Comparison of ENCODE assay signal across 19 cellular contexts in genomic region chr10:133475821-133476640, GRCh38. TPM values are rescaled to one million over a fixed set of nuclear protein-coding genes. Genes with fewer than 3 reads are reported as not detected.
DNase-seq lines count a peak whose midpoint lies in the region; ATAC-seq, FAIRE-seq and TF ChIP-seq lines count a peak whose summit lies in the region.
"Had no signal": no experiment of that assay in that cellular context is flagged by ENCODE, and none has a peak within 500 bp of the region (broad histone marks: within the 10 kb centered on the region; RNA-seq: fewer than 3 reads in every experiment).

No MANE protein-coding gene starts in this region.

- no peak for TF ChIP-seq CTCF in K562 (IDR thresholded peaks at IDR 0.05 in 2 of 3, conservative IDR thresholded peaks at IDR 0.05 in 1 of 3; ENCODE audit: insufficient read depth in 2 of 3, low read depth in 1 of 3, low read length in 3 of 3)
- no peak for TF ChIP-seq CTCF in dorsolateral prefrontal cortex (IDR thresholded peaks at IDR 0.05 in 54 of 56, conservative IDR thresholded peaks at IDR 0.05 in 2 of 56; ENCODE audit: low read depth in 1 of 56, partially characterized antibody in 56 of 56)

- H2BK120ac ChIP-seq in trophoblast cell (ENCODE audit: insufficient read depth, low read length, poor library complexity) = no peak overlapping the region

- peaks cover 16 to 37% of the 10 kb centered on the region in 2 experiments for H3K27me3 ChIP-seq in K562 (ENCODE audit: control insufficient read depth in 2 of 2, insufficient read depth in 2 of 2, low read length in 2 of 2)
- no peaks in the 10 kb centered on the region for H3K27me3 ChIP-seq in trophoblast cell (ENCODE audit: insufficient read depth, low read length)
- H3K27me3 ChIP-seq in dorsolateral prefrontal cortex = no peaks in the 10 kb centered on the region

- CTCF ChIA-PET in K562 (lab: Yijun Ruan, JAX; ENCODE audit: low intra/inter-chr PET ratio) = interaction anchor here (0.6 kb wide), 1 partner anchor 10 kb away, joined by 3 read pairs; no protein-coding TSS in a partner anchor

- POLR2A ChIA-PET in K562 (lab: Yijun Ruan, JAX) = interaction anchor here (0.5 to 1.6 kb wide), 3 partner anchors 10 to 123 kb away, joined by 3 to 6 read pairs (median 3); no protein-coding TSS in a partner anchor

- H4K91ac ChIP-seq in trophoblast cell (ENCODE audit: low read depth, low read length) = no peak overlapping the region

- no peak overlapping the region for H4K8ac ChIP-seq in trophoblast cell (ENCODE audit: low read depth, low read length)

- H3K4me1 ChIP-seq in K562 (replicated peaks in 1 of 2; ENCODE audit: control insufficient read depth in 2 of 2, insufficient read depth in 2 of 2, low read length in 2 of 2) = no peaks in the 10 kb centered on the region
- H3K4me1 ChIP-seq in trophoblast cell (ENCODE audit: control insufficient read depth in 1 of 2, insufficient read depth in 2 of 2, low read length in 2 of 2) = no peaks in the 10 kb centered on the region
- H3K4me1 ChIP-seq: left ventricle myocardium inferior had no signal

- TF ChIP-seq POLR2A in K562 (conservative IDR thresholded peaks at IDR 0.05) = no peak

- no peak for FAIRE-seq in K562 (lab: Jason Lieb, UNC)
- FAIRE-seq: small intestine, urothelium cell line had no signal

- H3K27ac ChIP-seq in K562 (ENCODE audit: extremely low read depth, low read depth, low read length) (no peak overlapping the region), trophoblast cell (ENCODE audit: low read depth, low read length) (no peak overlapping the region), dorsolateral prefrontal cortex (no peak overlapping the region)
- H3K27ac ChIP-seq: left ventricle myocardium inferior had no signal

- no peak overlapping the region for H2BK12ac ChIP-seq in trophoblast cell (ENCODE audit: low read length)

- WGBS in K562 (ENCODE audit: insufficient coverage, low coverage, missing lambda C conversion rate) = 12% methylated on average over 11 of the region's 11 CpGs
- WGBS in trophoblast cell (ENCODE audit: extremely low coverage, insufficient coverage, insufficient read length) = no CpG with 5 or more reads among the region's 11 CpGs

- H3K4ac ChIP-seq in trophoblast cell (ENCODE audit: low read depth, low read length) = no peak overlapping the region

- H2BK5ac ChIP-seq in trophoblast cell (ENCODE audit: low read depth, low read length, poor library complexity) = no peak overlapping the region

- peak; percentile 27 for DNase-seq in activated effector memory CD4-positive, alpha-beta T cell treated with Interleukin-2 at 50 U/mL for 16 hours
- no peak for DNase-seq in activated effector memory CD4-positive, alpha-beta T cell treated with anti-CD3 and anti-CD28 coated beads, Interleukin-2, amount 50 U/mL, for 16 hours
- DNase-seq in HuH-7 (ENCODE audit: low spot score) (peak; percentile 22), K562 (ENCODE audit: extremely low read depth in 1 of 4, low spot score in 3 of 4) (peak in 1 of 4 experiments; percentile 8), trophoblast cell (no peak), dorsolateral prefrontal cortex (no peak), activated gamma-delta T cell treated with Interleukin-2 at 50 U/mL for 16 hours (no peak), A172 (ENCODE audit: low spot score) (no peak)
- DNase-seq: effector CD8-positive, alpha-beta T cell; GF-D8; KG1; left ventricle myocardium inferior; NCI-H1436 treated with DMSO at 0.1 percent for 48 hours; NCI-H345; SIG-M5; stimulated activated naive B cell treated with anti-CD40 and anti-IgM and Interleukin-4, amounts not matched to agents 10 μg/mL and 1 μg/mL and 100 μg/mL, for 72 hours; T1000 had no signal

- in situ Hi-C loops in K562 (cut with MboI) = no loop called here

- intact Hi-C loops in K562 (cut with micrococcal nuclease) = no loop called here
- intact Hi-C loops in dorsolateral prefrontal cortex (cut with DNase I) = no loop called here

- H4K12ac ChIP-seq in trophoblast cell (ENCODE audit: low read depth, low read length) = no peak overlapping the region

- H3K23ac ChIP-seq in trophoblast cell (ENCODE audit: low read length) = no peak overlapping the region

- H4K20me1 ChIP-seq in K562 (replicated peaks; ENCODE audit: control insufficient read depth, insufficient read depth, low read length) = peaks cover 15% of the 10 kb centered on the region

- H3K36me3 ChIP-seq in K562 (ENCODE audit: control insufficient read depth, insufficient read depth, low read length) (no peaks in the 10 kb centered on the region), trophoblast cell (ENCODE audit: control insufficient read depth in 1 of 2, insufficient read depth in 2 of 2, low read length in 2 of 2) (no peaks in the 10 kb centered on the region)
- H3K36me3 ChIP-seq: left ventricle myocardium inferior had no signal

- no TSS peak for BruUV-seq in K562 (replicated peaks; lab: Mats Ljungman, UMichigan)

- H3K9ac ChIP-seq in K562 (ENCODE audit: insufficient read depth in 1 of 2, low read depth in 2 of 2, low read length in 2 of 2) = no peak overlapping the region
- no peak overlapping the region for H3K9ac ChIP-seq in trophoblast cell (ENCODE audit: low read length)

- H2AK5ac ChIP-seq in trophoblast cell (ENCODE audit: low read length) = no peak overlapping the region

- no peak overlapping the region for H3K4me2 ChIP-seq in K562 (ENCODE audit: insufficient read depth, low read length)
- no peak overlapping the region for H3K4me2 ChIP-seq in trophoblast cell (ENCODE audit: low read length)

- TF ChIP-seq EP300 in K562 (IDR thresholded peaks at IDR 0.05; ENCODE audit: low read length) = no peak

- H3K14ac ChIP-seq in trophoblast cell (ENCODE audit: low read length) = no peak overlapping the region

- TF ChIP-seq RAD21 in K562 (CRISPR knock-in tag; conservative IDR thresholded peaks at IDR 0.05 in 1 of 2, IDR thresholded peaks at IDR 0.05 in 1 of 2) = no peak

- no peak overlapping the region for H3K18ac ChIP-seq in trophoblast cell (ENCODE audit: low read length)

- H2AFZ ChIP-seq in K562 (ENCODE audit: low read depth, low read length) (no peak overlapping the region), trophoblast cell (ENCODE audit: insufficient read depth, low read length, poor library complexity) (no peak overlapping the region)

- no peaks in the 10 kb centered on the region for H3K79me1 ChIP-seq in trophoblast cell (ENCODE audit: low read length)

- H3K79me2 ChIP-seq in K562 (ENCODE audit: control insufficient read depth, insufficient read depth, low read length) = no peaks in the 10 kb centered on the region
- H3K79me2 ChIP-seq in trophoblast cell (ENCODE audit: control insufficient read depth, insufficient read depth, low read length, poor library complexity) = no peaks in the 10 kb centered on the region

- peaks cover 3% of the 10 kb centered on the region for H3K9me1 ChIP-seq in K562 (ENCODE audit: control insufficient read depth, insufficient read depth, low read length)

- no peak overlapping the region for H3K4me3 ChIP-seq in K562
- peak overlapping the region; percentile 54 for H3K4me3 ChIP-seq in trophoblast cell (ENCODE audit: low read depth, low read length)
- no peak overlapping the region for H3K4me3 ChIP-seq in dorsolateral prefrontal cortex
- H3K4me3 ChIP-seq: left ventricle myocardium inferior had no signal

- H3K9me3 ChIP-seq in K562 (replicated peaks; ENCODE audit: control insufficient read depth, insufficient read depth, low read depth, low read length) (no peaks in the 10 kb centered on the region), trophoblast cell (ENCODE audit: insufficient read depth, low read depth, low read length) (peaks cover 44% of the 10 kb centered on the region)
- H3K9me3 ChIP-seq: left ventricle myocardium inferior had no signal

- ATAC-seq in K562 = peak; percentile 57
- ATAC-seq: stimulated activated naive B cell treated with anti-CD40 and anti-IgM and Interleukin-4, amounts not matched to agents 10 μg/mL and 1 μg/mL and 100 μg/mL, for 72 hours had no signal

RNA-seq across cellular contexts. Expression of gene SCART1, which starts 22.3 kb away (rescaled TPM):
- 87.0 and 88.3 TPM in 2 replicates for total RNA-seq in K562 (2011; cell fraction: chromatin; rRNA removed; ENCODE audit: low replicate concordance)
- total RNA-seq in K562 (2011; cell fraction: nucleolus; rRNA removed) = 46.7 and 54.5 TPM in 2 replicates
- total RNA-seq in K562 (2011; cell fraction: nucleoplasm; rRNA removed) = 44.7 and 52.3 TPM in 2 replicates
- total RNA-seq in K562 (2014; rRNA removed) (2.8 and 3.2 TPM in 2 replicates), K562 (2014; rRNA removed; fragmentation: Illumina TruSeq; extraction: Trizol) (2.6 and 2.7 TPM in 2 replicates), K562 (2015; rRNA removed; fragmentation: Illumina TruSeq; extraction: Trizol) (4.5 and 4.9 TPM in 2 replicates), K562 (2021) (4.4 and 5.5 TPM in 2 replicates), dorsolateral prefrontal cortex (10 to 100 TPM in 25 of 120 experiments, 1 to 10 TPM in 95; 2.2 to 24.9 (median 6.8) TPM)
- polyA plus RNA-seq in K562 (2011; rRNA removed) (4.5 and 14.0 TPM in 2 replicates), K562 (2014; fragmentation: Illumina TruSeq; extraction: Trizol) (4.7 and 6.5 TPM in 2 replicates), K562 (2014; fragmentation: Nextera tagmentation; extraction: Ambion mirVana) (under 1 TPM; 0.18 to 0.29 TPM), K562 (2014; rRNA removed) (4.2 and 4.9 TPM in 2 replicates)
- 1.7 and 5.6 TPM in 2 replicates for polyA plus RNA-seq in K562 (2011; cell fraction: cytosol; rRNA removed)
- polyA plus RNA-seq in K562 (2011; cell fraction: nucleus; rRNA removed) = 42.0 and 78.3 TPM in 2 replicates
- polyA plus RNA-seq in K562 (2012) = 15.1 and 17.5 TPM in 2 replicates
- polyA minus RNA-seq in K562 (2011; rRNA and poly(A)+ RNA removed) = 3.4 and 4.8 TPM in 2 replicates
- polyA minus RNA-seq in K562 (2011; cell fraction: cytosol; rRNA and poly(A)+ RNA removed) = 1.5 and 2.5 TPM in 2 replicates
- 7.1 and 13.8 TPM in 2 replicates for polyA minus RNA-seq in K562 (2011; cell fraction: nucleus; rRNA and poly(A)+ RNA removed)
- polyA plus RNA-seq in trophoblast cell (2013) = 0.35 and 0.36 TPM in 2 replicates
- not detected in 2 replicates for total RNA-seq in A172 (2014; rRNA removed; shearing (Covaris generic))

RNA-seq across cellular contexts. Expression of gene CYP2E1, which starts 51.1 kb away (rescaled TPM):
- total RNA-seq in K562 (2011; cell fraction: chromatin; rRNA removed; ENCODE audit: low replicate concordance) = 1.00 and 1.8 TPM in 2 replicates
- 0.83 and 0.92 TPM in 2 replicates for total RNA-seq in K562 (2011; cell fraction: nucleolus; rRNA removed)
- 0.73 and 3.0 TPM in 2 replicates for total RNA-seq in K562 (2011; cell fraction: nucleoplasm; rRNA removed)
- total RNA-seq in K562 (2014; rRNA removed) (not detected in 2 replicates), K562 (2014; rRNA removed; fragmentation: Illumina TruSeq; extraction: Trizol) (0.18 TPM in 1 of 2 replicates, not detected in the other), K562 (2015; rRNA removed; fragmentation: Illumina TruSeq; extraction: Trizol) (0.23 and 0.33 TPM in 2 replicates), K562 (2021) (1.0 and 1.6 TPM in 2 replicates), dorsolateral prefrontal cortex (10 to 100 TPM in 116 of 120 experiments, 1 to 10 TPM in 4; 8.4 to 33.6 (median 17.5) TPM)
- polyA plus RNA-seq in K562 (2011; rRNA removed) (0.18 and 0.83 TPM in 2 replicates), K562 (2014; fragmentation: Illumina TruSeq; extraction: Trizol) (0.19 TPM in 2 replicates), K562 (2014; fragmentation: Nextera tagmentation; extraction: Ambion mirVana) (under 1 TPM in 1 of 2 experiments, not detected in 1; 0.07 TPM), K562 (2014; rRNA removed) (0.45 TPM in 1 of 2 replicates, not detected in the other)
- polyA plus RNA-seq in K562 (2011; cell fraction: cytosol; rRNA removed) = 0.18 and 0.55 TPM in 2 replicates
- 2.8 and 5.2 TPM in 2 replicates for polyA plus RNA-seq in K562 (2011; cell fraction: nucleus; rRNA removed)
- 0.22 and 0.64 TPM in 2 replicates for polyA plus RNA-seq in K562 (2012)
- not detected in 2 replicates for polyA minus RNA-seq in K562 (2011; rRNA and poly(A)+ RNA removed)
- polyA minus RNA-seq in K562 (2011; cell fraction: cytosol; rRNA and poly(A)+ RNA removed) = not detected in 2 replicates
- polyA minus RNA-seq in K562 (2011; cell fraction: nucleus; rRNA and poly(A)+ RNA removed) = 0.13 and 1.1 TPM in 2 replicates
- polyA plus RNA-seq in trophoblast cell (2013) = 1.4 and 1.7 TPM in 2 replicates
- total RNA-seq in A172 (2014; rRNA removed; shearing (Covaris generic)) = not detected in 2 replicates

RNA-seq across cellular contexts. Expression of gene SPRN, which starts 51.6 kb away (rescaled TPM):
- not detected in 2 replicates for total RNA-seq in K562 (2011; cell fraction: chromatin; rRNA removed; ENCODE audit: low replicate concordance)
- total RNA-seq in K562 (2011; cell fraction: nucleolus; rRNA removed) = not detected in 2 replicates
- total RNA-seq in K562 (2011; cell fraction: nucleoplasm; rRNA removed) = not detected in 2 replicates
- total RNA-seq in K562 (2014; rRNA removed) (not detected in 2 replicates), K562 (2014; rRNA removed; fragmentation: Illumina TruSeq; extraction: Trizol) (not detected in 2 replicates), K562 (2015; rRNA removed; fragmentation: Illumina TruSeq; extraction: Trizol) (not detected in 2 replicates), K562 (2021) (not detected in 2 replicates), dorsolateral prefrontal cortex (10 to 100 TPM in 118 of 120 experiments, 1 to 10 TPM in 2; 7.3 to 36.1 (median 20.1) TPM)
- polyA plus RNA-seq in K562 (2011; rRNA removed) (not detected in 2 replicates), K562 (2014; fragmentation: Illumina TruSeq; extraction: Trizol) (not detected in 2 replicates), K562 (2014; fragmentation: Nextera tagmentation; extraction: Ambion mirVana) (under 1 TPM in 1 of 2 experiments, not detected in 1; 0.04 TPM), K562 (2014; rRNA removed) (not detected in 2 replicates)
- polyA plus RNA-seq in K562 (2011; cell fraction: cytosol; rRNA removed) = not detected in 2 replicates
- not detected in 2 replicates for polyA plus RNA-seq in K562 (2011; cell fraction: nucleus; rRNA removed)
- polyA plus RNA-seq in K562 (2012) = 1.2 and 1.6 TPM in 2 replicates
- polyA minus RNA-seq in K562 (2011; rRNA and poly(A)+ RNA removed) = not detected in 2 replicates
- polyA minus RNA-seq in K562 (2011; cell fraction: cytosol; rRNA and poly(A)+ RNA removed) = not detected in 2 replicates
- not detected in 2 replicates for polyA minus RNA-seq in K562 (2011; cell fraction: nucleus; rRNA and poly(A)+ RNA removed)
- polyA plus RNA-seq in trophoblast cell (2013) = 0.01 TPM in 1 of 2 replicates, not detected in the other
- total RNA-seq in A172 (2014; rRNA removed; shearing (Covaris generic)) = not detected in 2 replicates
- total RNA-seq: left ventricle myocardium inferior had no signal

Comparison
In these comparisons a context has a peak if more than half of its experiments do, and no peak if none do; other contexts are left out.
1. DNase-seq: peak in activated effector memory CD4-positive, alpha-beta T cell treated with Interleukin-2 at 50 U/mL for 16 hours (single experiment) and HuH-7 (single experiment); none in activated effector memory CD4-positive, alpha-beta T cell treated with anti-CD3 and anti-CD28 coated beads, Interleukin-2, amount 50 U/mL, for 16 hours (single experiment), trophoblast cell (0 of 2), dorsolateral prefrontal cortex (0 of 10), activated gamma-delta T cell treated with Interleukin-2 at 50 U/mL for 16 hours (single experiment) and A172 (single experiment).